Comparison of ENCODE assay signal across 9 cellular contexts in the genomic region with DNA sequence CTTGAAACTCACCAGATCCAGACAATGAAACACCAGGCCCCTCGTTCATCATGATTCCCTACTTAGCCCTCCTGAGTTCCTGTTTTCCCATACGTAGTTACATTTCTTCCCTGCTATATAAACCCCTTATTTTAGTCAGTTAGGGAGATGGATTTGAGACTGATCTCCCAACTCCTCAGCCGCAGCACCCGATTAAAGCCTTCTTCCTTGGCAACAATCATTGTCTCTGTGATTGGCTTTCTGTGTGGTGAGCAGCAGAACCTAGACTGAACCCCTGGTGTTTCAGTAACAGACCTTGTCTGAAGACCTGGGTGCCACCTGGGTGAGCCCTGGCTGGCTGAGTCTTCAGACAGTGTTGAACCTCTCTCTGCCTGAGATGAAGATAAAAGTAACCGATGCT.
"Had no signal": no experiment of that assay in that cellular context is flagged by ENCODE, and none has a peak within 500 bp of the region (broad histone marks: within the 10 kb centered on the region; RNA-seq: fewer than 3 reads in every experiment).

No MANE protein-coding gene starts in this region.

- ATAC-seq: GM23338 had no signal

- H2AFZ ChIP-seq: GM23338 had no signal

- FAIRE-seq: H1, H54 had no signal

- H3K4me3 ChIP-seq: GM23338 had no signal

- H3K27ac ChIP-seq: HL-60 had no signal

- H3K4me2 ChIP-seq: GM23338 had no signal

- DNase-seq: H9, HCEC 1CT, HFFc6, IMR-90, KBM-7 had no signal
